ENCODE assay signal across 10 cellular contexts in the genomic region with DNA sequence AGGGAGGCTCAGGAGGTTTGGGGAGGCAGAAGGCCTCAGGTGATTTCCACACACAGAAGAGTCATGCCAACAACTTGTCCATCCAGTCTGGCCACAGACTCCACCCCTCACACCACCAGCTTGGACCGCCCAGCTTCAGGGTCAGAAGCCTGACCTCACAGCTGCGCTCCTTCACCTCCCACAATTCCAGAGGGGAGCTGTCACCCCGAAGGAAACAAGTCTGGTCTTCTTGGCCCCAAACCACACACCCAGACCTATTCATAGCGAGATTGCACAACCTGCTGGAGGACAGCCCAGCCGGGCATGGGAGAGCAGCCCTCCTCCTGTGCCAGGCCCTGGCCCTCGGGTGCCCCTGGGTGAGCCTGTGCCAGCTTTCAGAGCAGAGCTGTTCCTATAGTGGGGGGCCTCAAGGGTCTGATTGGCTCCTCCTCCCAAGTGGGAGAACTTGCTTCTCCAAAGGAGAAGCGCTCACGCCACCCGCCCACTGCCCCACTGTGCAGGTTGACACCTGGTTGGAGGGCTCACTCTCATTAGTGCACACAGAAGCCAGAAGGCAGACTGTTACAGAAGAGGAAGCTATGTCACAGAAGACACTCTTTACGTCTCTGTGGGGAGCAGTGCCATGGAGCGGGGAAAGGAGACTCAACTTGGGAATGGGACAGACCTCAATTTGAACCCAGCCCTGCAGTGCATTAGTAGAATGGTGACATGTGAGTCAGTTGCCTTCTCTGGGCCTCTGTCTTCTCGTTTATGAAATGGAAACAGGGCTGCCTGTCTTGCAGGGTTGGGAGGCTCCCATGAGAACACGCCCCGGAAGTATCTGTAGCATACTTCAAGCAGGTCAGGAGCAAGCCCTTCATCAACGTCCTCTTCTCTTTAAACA.
DNase-seq lines count a peak whose midpoint lies in the region; ATAC-seq, FAIRE-seq and TF ChIP-seq lines count a peak whose summit lies in the region.
"Had no signal": no experiment of that assay in that cellular context is flagged by ENCODE, and none has a peak within 500 bp of the region (broad histone marks: within the 10 kb centered on the region; RNA-seq: fewer than 3 reads in every experiment).

No MANE protein-coding gene starts in this region.

- H3K36me3 ChIP-seq in K562 (ENCODE audit: control insufficient read depth, insufficient read depth, low read length) (no peaks in the 10 kb centered on the region), kidney epithelial cell (ENCODE audit: control insufficient read depth, insufficient read depth, low read length) (no peaks in the 10 kb centered on the region)

- H3K27ac Mint-ChIP-seq in type B pancreatic cell, result peak overlapping the region; percentile 29

- H3K9me3 ChIP-seq in K562 (replicated peaks; ENCODE audit: control insufficient read depth, insufficient read depth, low read depth, low read length), result no peaks in the 10 kb centered on the region
- H3K9me3 ChIP-seq: SJSA1 had no signal

- H4K20me1 ChIP-seq in K562 (replicated peaks; ENCODE audit: control insufficient read depth, insufficient read depth, low read length), result no peaks in the 10 kb centered on the region

- no peak overlapping the region for H3K4me3 Mint-ChIP-seq in type B pancreatic cell
- no peak overlapping the region for H3K4me3 Mint-ChIP-seq in activated T-cell treated with anti-CD3 and anti-CD28 coated beads, Interleukin-2, amount 50 U/mL, for 4 hours

- 55% methylated on average over 14 of the region's 15 CpGs for WGBS in K562 (ENCODE audit: insufficient coverage, low coverage, missing lambda C conversion rate)

- TF ChIP-seq POLR2A in K562 (conservative IDR thresholded peaks at IDR 0.05), result no peak

- H3K4me1 ChIP-seq in K562 (replicated peaks in 1 of 2; ENCODE audit: control insufficient read depth in 2 of 2, insufficient read depth in 2 of 2, low read length in 2 of 2), result peaks cover 13 to 30% of the 10 kb centered on the region in 2 experiments

- TF ChIP-seq CTCF in K562 (IDR thresholded peaks at IDR 0.05 in 2 of 3, conservative IDR thresholded peaks at IDR 0.05 in 1 of 3; ENCODE audit: insufficient read depth in 2 of 3, low read depth in 1 of 3, low read length in 3 of 3) (no peak), kidney epithelial cell (IDR thresholded peaks at IDR 0.05; ENCODE audit: insufficient read depth, low read length, poor library complexity, severe bottlenecking) (no peak), type B pancreatic cell (conservative IDR thresholded peaks at IDR 0.05) (no peak)

- no peaks in the 10 kb centered on the region for H3K79me2 ChIP-seq in K562 (ENCODE audit: control insufficient read depth, insufficient read depth, low read length)

- ATAC-seq in K562, result peak; percentile 82
- no peak for ATAC-seq in GM19395 (IDR thresholded peaks at IDR 0.05; ENCODE audit: unreplicated experiment)
- ATAC-seq in activated T-cell treated with anti-CD3 and anti-CD28 coated beads, Interleukin-2, amount 50 U/mL, for 4 hours, result no peak

- H3K4me3 ChIP-seq in K562, result no peak overlapping the region
- no peak overlapping the region for H3K4me3 ChIP-seq in kidney epithelial cell (ENCODE audit: low read depth, low read length)
- H3K4me3 ChIP-seq: SJSA1 had no signal

- H2AFZ ChIP-seq in K562 (ENCODE audit: low read depth, low read length), result peak overlapping the region; percentile 51; the same call in 1 of the 2 replicates

- TF ChIP-seq RAD21 in K562 (CRISPR knock-in tag; conservative IDR thresholded peaks at IDR 0.05 in 1 of 2, IDR thresholded peaks at IDR 0.05 in 1 of 2), result peak in 1 of 2 experiments; percentile 19; a peak in 1 of 4 replicates

- DNase-seq in HTR-8/SVneo (ENCODE audit: insufficient read length, low spot score) (peak; percentile 88), K562 (ENCODE audit: extremely low read depth in 1 of 4, low spot score in 3 of 4) (peak; percentile 45 to 82 (median 62)), kidney epithelial cell (ENCODE audit: low read depth) (peak; percentile 82), type B pancreatic cell (ENCODE audit: extremely low spot score, unreplicated experiment) (no peak), NCI-H748 (lab: John Stamatoyannopoulos, UW; ENCODE audit: unreplicated experiment) (no peak), G401 (ENCODE audit: low spot score) (no peak)
- no peak for DNase-seq in activated T-cell treated with anti-CD3 and anti-CD28 coated beads, Interleukin-2, amount 50 U/mL, for 4 hours
- DNase-seq: effector CD4-positive, alpha-beta T cell had no signal

- peaks cover 17% of the 10 kb centered on the region for H3K36me3 Mint-ChIP-seq in type B pancreatic cell
- peaks cover 18% of the 10 kb centered on the region for H3K36me3 Mint-ChIP-seq in activated T-cell treated with anti-CD3 and anti-CD28 coated beads, Interleukin-2, amount 50 U/mL, for 4 hours (ENCODE audit: insufficient read depth)

- CTCF ChIA-PET in K562 (lab: Yijun Ruan, JAX; ENCODE audit: low intra/inter-chr PET ratio), result no interaction called here

- no peaks in the 10 kb centered on the region for H3K27me3 ChIP-seq in K562 (ENCODE audit: control insufficient read depth in 2 of 2, insufficient read depth in 2 of 2, low read length in 2 of 2)
- no peaks in the 10 kb centered on the region for H3K27me3 ChIP-seq in kidney epithelial cell (ENCODE audit: control insufficient read depth, insufficient read depth, low read length)
- H3K27me3 ChIP-seq: SJSA1 had no signal

- 0 out of 2 replicates have a peak, but pooled peaks have one; percentile 16 for TF ChIP-seq EP300 in K562 (IDR thresholded peaks at IDR 0.05; ENCODE audit: low read length)

- in situ Hi-C loops in K562 (cut with MboI) (no loop called here), G401 (cut with HindIII; ENCODE audit: low sequenced_read_pairs) (no loop called here)

- H3K27ac ChIP-seq in K562 (ENCODE audit: extremely low read depth, low read depth, low read length), result peak overlapping the region; percentile 27; the same call in 2 of the 3 replicates
- H3K27ac ChIP-seq: SJSA1 had no signal

- no peaks in the 10 kb centered on the region for H3K9me3 Mint-ChIP-seq in type B pancreatic cell
- H3K9me3 Mint-ChIP-seq in activated T-cell treated with anti-CD3 and anti-CD28 coated beads, Interleukin-2, amount 50 U/mL, for 4 hours, result no peaks in the 10 kb centered on the region

- FAIRE-seq in HTR-8/SVneo (lab: Jason Lieb, UNC) (peak; percentile 86), K562 (lab: Jason Lieb, UNC) (peak; percentile 87)

- no peaks in the 10 kb centered on the region for H3K9me1 ChIP-seq in K562 (ENCODE audit: control insufficient read depth, insufficient read depth, low read length)

- intact Hi-C loops in K562 (cut with micrococcal nuclease), result no loop called here

- BruUV-seq in K562 (replicated peaks; lab: Mats Ljungman, UMichigan), result no TSS peak

- no peaks in the 10 kb centered on the region for H3K27me3 Mint-ChIP-seq in type B pancreatic cell
- H3K27me3 Mint-ChIP-seq in activated T-cell treated with anti-CD3 and anti-CD28 coated beads, Interleukin-2, amount 50 U/mL, for 4 hours (ENCODE audit: low read depth), result no peaks in the 10 kb centered on the region

- H3K9ac ChIP-seq in K562 (ENCODE audit: insufficient read depth in 1 of 2, low read depth in 2 of 2, low read length in 2 of 2), result no peak overlapping the region

- H3K4me1 Mint-ChIP-seq in type B pancreatic cell (ENCODE audit: unreplicated experiment), result peaks cover 45% of the 10 kb centered on the region
- peaks cover 5% of the 10 kb centered on the region for H3K4me1 Mint-ChIP-seq in activated T-cell treated with anti-CD3 and anti-CD28 coated beads, Interleukin-2, amount 50 U/mL, for 4 hours (ENCODE audit: low read depth)

- H3K4me2 ChIP-seq in K562 (ENCODE audit: insufficient read depth, low read length), result peak overlapping the region; percentile 3; the same call in 1 of the 2 replicates

- POLR2A ChIA-PET in K562 (lab: Yijun Ruan, JAX), result interaction anchor here (0.6 to 1.1 kb wide), 4 partner anchors 8 to 97 kb away, joined by 3 to 5 read pairs (median 3); no protein-coding TSS in a partner anchor

TF ChIP-seq in K562, 482 proteins besides CTCF, POLR2A, EP300 and RAD21 (continues in another document):
- 0 out of 2 replicates have a peak, but pooled peaks have one; percentile 16 for TF ChIP-seq ZNF41 (CRISPR knock-in tag; conservative IDR thresholded peaks at IDR 0.05)
- TF ChIP-seq, protein P1, sequence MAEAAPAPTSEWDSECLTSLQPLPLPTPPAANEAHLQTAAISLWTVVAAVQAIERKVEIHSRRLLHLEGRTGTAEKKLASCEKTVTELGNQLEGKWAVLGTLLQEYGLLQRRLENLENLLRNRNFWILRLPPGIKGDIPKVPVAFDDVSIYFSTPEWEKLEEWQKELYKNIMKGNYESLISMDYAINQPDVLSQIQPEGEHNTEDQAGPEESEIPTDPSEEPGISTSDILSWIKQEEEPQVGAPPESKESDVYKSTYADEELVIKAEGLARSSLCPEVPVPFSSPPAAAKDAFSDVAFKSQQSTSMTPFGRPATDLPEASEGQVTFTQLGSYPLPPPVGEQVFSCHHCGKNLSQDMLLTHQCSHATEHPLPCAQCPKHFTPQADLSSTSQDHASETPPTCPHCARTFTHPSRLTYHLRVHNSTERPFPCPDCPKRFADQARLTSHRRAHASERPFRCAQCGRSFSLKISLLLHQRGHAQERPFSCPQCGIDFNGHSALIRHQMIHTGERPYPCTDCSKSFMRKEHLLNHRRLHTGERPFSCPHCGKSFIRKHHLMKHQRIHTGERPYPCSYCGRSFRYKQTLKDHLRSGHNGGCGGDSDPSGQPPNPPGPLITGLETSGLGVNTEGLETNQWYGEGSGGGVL (CRISPR knock-in tag; IDR thresholded peaks at IDR 0.05), result no peak
- no peak for TF ChIP-seq TRIM28 (IDR thresholded peaks at IDR 0.05)
- TF ChIP-seq GABPA (tag; conservative IDR thresholded peaks at IDR 0.05; ENCODE audit: low read depth), result peak; percentile 52
- peak; percentile 45; the same call in 1 of the 2 replicates for TF ChIP-seq ZNF263 (CRISPR knock-in tag; IDR thresholded peaks at IDR 0.05; ENCODE audit: borderline replicate concordance)
- TF ChIP-seq PTTG1 (tag; IDR thresholded peaks at IDR 0.05; ENCODE audit: low read depth), result no peak
- TF ChIP-seq, protein P2, sequence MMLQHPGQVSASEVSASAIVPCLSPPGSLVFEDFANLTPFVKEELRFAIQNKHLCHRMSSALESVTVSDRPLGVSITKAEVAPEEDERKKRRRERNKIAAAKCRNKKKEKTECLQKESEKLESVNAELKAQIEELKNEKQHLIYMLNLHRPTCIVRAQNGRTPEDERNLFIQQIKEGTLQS (IDR thresholded peaks at IDR 0.05), result peak; percentile 27; the same call in 1 of the 2 replicates
- TF ChIP-seq, protein P2 (CRISPR knock-in tag; conservative IDR thresholded peaks at IDR 0.05), result no peak
- TF ChIP-seq YBX1 (IDR thresholded peaks at IDR 0.05), result no peak
- peak; percentile 52 for TF ChIP-seq MEIS2 (IDR thresholded peaks at IDR 0.05; ENCODE audit: partially characterized antibody)
- 0 out of 2 replicates have a peak, but pooled peaks have one; percentile 53 for TF ChIP-seq ZBTB17 (CRISPR knock-in tag; IDR thresholded peaks at IDR 0.05)
- no peak for TF ChIP-seq MAFF (IDR thresholded peaks at IDR 0.05; ENCODE audit: low read length)
- peak; percentile 36; the same call in 1 of the 2 replicates for TF ChIP-seq ZNF143 (CRISPR knock-in tag; IDR thresholded peaks at IDR 0.05)

Comparison
In these comparisons a context has a peak if more than half of its experiments do, and no peak if none do; other contexts are left out.
1. DNase-seq: peak in HTR-8/SVneo (single experiment), K562 (4 of 4) and kidney epithelial cell (single experiment); none in type B pancreatic cell (single experiment), NCI-H748 (single experiment), G401 (single experiment) and activated T-cell treated with anti-CD3 and anti-CD28 coated beads, Interleukin-2, amount 50 U/mL, for 4 hours (single experiment).